Comparison of ENCODE assay signal across 39 cellular contexts in genomic region chr14:44347316-44347715, GRCh38.
"Had no signal": no experiment of that assay in that cellular context is flagged by ENCODE, and none has a peak within 500 bp of the region (broad histone marks: within the 10 kb centered on the region; RNA-seq: fewer than 3 reads in every experiment).

No MANE protein-coding gene starts in this region.

- H3K27me3 Mint-ChIP-seq: activated naive CD4-positive, alpha-beta T cell treated with anti-CD3 and anti-CD28 coated beads, Interleukin-2, amount 10 ng/mL, durations not matched to agents 7 days and 5 days; activated naive CD4-positive, alpha-beta T cell treated with anti-CD3 and anti-CD28 coated beads, Interleukin-2, amount 50 U/mL, for 24 hours; activated naive CD8-positive, alpha-beta T cell; activated naive CD8-positive, alpha-beta T cell treated with anti-CD3 and anti-CD28 coated beads for 36 hours; activated naive CD8-positive, alpha-beta T cell treated with anti-CD3 and anti-CD28 coated beads, Interleukin-2, amount 10 ng/mL, durations not matched to agents 7 days and 5 days; activated naive CD8-positive, alpha-beta T cell treated with anti-CD3 and anti-CD28 coated beads, Interleukin-2, amount 50 U/mL, for 24 hours; activated T-cell treated with anti-CD3 and anti-CD28 coated beads, Interleukin-2, amount 50 U/mL, for 24 hours; activated T-helper 17 cell treated with anti-CD3 and anti-CD28 coated beads, Interleukin-2, amount 50 U/mL, for 72 hours; central memory CD8-positive, alpha-beta T cell had no signal

- H3K36me3 Mint-ChIP-seq: activated naive CD4-positive, alpha-beta T cell treated with anti-CD3 and anti-CD28 coated beads, Interleukin-2, amount 10 ng/mL, durations not matched to agents 7 days and 5 days; activated naive CD4-positive, alpha-beta T cell treated with anti-CD3 and anti-CD28 coated beads, Interleukin-2, amount 50 U/mL, for 24 hours; activated naive CD8-positive, alpha-beta T cell; activated naive CD8-positive, alpha-beta T cell treated with anti-CD3 and anti-CD28 coated beads for 36 hours; activated naive CD8-positive, alpha-beta T cell treated with anti-CD3 and anti-CD28 coated beads, Interleukin-2, amount 10 ng/mL, durations not matched to agents 7 days and 5 days; brain had no signal

- H3K4me1 ChIP-seq: adrenal gland, ascending aorta, body of pancreas, breast epithelium had no signal

- H3K27ac Mint-ChIP-seq: activated naive CD4-positive, alpha-beta T cell treated with anti-CD3 and anti-CD28 coated beads for 36 hours; activated naive CD4-positive, alpha-beta T cell treated with anti-CD3 and anti-CD28 coated beads, Interleukin-2, amount 10 ng/mL, durations not matched to agents 7 days and 5 days; activated naive CD4-positive, alpha-beta T cell treated with anti-CD3 and anti-CD28 coated beads, Interleukin-2, amount 50 U/mL, for 24 hours; activated naive CD4-positive, alpha-beta T cell treated with anti-CD3 and anti-CD28 coated beads, Interleukin-2, amount 50 U/mL, for 72 hours; activated naive CD8-positive, alpha-beta T cell; activated naive CD8-positive, alpha-beta T cell treated with anti-CD3 and anti-CD28 coated beads for 36 hours; activated naive CD8-positive, alpha-beta T cell treated with anti-CD3 and anti-CD28 coated beads, Interleukin-2, amount 10 ng/mL, durations not matched to agents 7 days and 5 days; activated naive CD8-positive, alpha-beta T cell treated with anti-CD3 and anti-CD28 coated beads, Interleukin-2, amount 50 U/mL, for 24 hours; activated T-cell treated with anti-CD3 and anti-CD28 coated beads, Interleukin-2, amount 50 U/mL, for 24 hours; activated T-cell treated with anti-CD3 and anti-CD28 coated beads, Interleukin-2, amount 50 U/mL, for 72 hours; activated T-helper 1 cell treated with anti-CD3 and anti-CD28 coated beads, Interleukin-12 subunit alpha, Interleukin-12 subunit beta, Interleukin-2, Interleukin-4 antibody, amounts not matched to agents 30 ng/mL and 10 ng/mL and 1 ng/mL, durations not matched to agents 14 hours and 24 hours and 36 hours; activated T-helper 17 cell treated with anti-CD3 and anti-CD28 coated beads, Interleukin-2, amount 50 U/mL, for 72 hours; brain had no signal

- DNase-seq: activated effector memory CD4-positive, alpha-beta T cell treated with anti-CD3 and anti-CD28 coated beads, Interleukin-2, amount 50 U/mL, for 16 hours; activated effector memory CD4-positive, alpha-beta T cell treated with Interleukin-2 at 50 U/mL for 16 hours; activated gamma-delta T cell; activated gamma-delta T cell treated with Interleukin-2 at 50 U/mL for 16 hours; activated naive CD4-positive, alpha-beta T cell; activated naive CD4-positive, alpha-beta T cell treated with anti-CD3 and anti-CD28 coated beads for 36 hours; activated naive CD4-positive, alpha-beta T cell treated with anti-CD3 and anti-CD28 coated beads, Interleukin-2, amount 10 ng/mL, durations not matched to agents 7 days and 5 days; activated naive CD4-positive, alpha-beta T cell treated with anti-CD3 and anti-CD28 coated beads, Interleukin-2, amount 50 U/mL, for 16 hours; activated naive CD4-positive, alpha-beta T cell treated with Interleukin-2 at 50 U/mL for 16 hours; activated naive CD8-positive, alpha-beta T cell treated with anti-CD3 and anti-CD28 coated beads for 36 hours; activated naive CD8-positive, alpha-beta T cell treated with anti-CD3 and anti-CD28 coated beads, Interleukin-2, amount 10 ng/mL, durations not matched to agents 7 days and 5 days; activated naive CD8-positive, alpha-beta T cell treated with anti-CD3 and anti-CD28 coated beads, Interleukin-2, amount 50 U/mL, for 24 hours; activated T-cell treated with anti-CD3 and anti-CD28 coated beads, Interleukin-2, amount 50 U/mL, for 1 hour; activated T-cell treated with anti-CD3 and anti-CD28 coated beads, Interleukin-2, amount 50 U/mL, for 24 hours; activated T-cell treated with anti-CD3 and anti-CD28 coated beads, Interleukin-2, amount 50 U/mL, for 4 hours; activated T-cell treated with anti-CD3 and anti-CD28 coated beads, Interleukin-2, amount 50 U/mL, for 48 hours; activated T-cell treated with anti-CD3 and anti-CD28 coated beads, Interleukin-2, amount 50 U/mL, for 72 hours; adrenal gland; amniotic stem cell; amygdala; anterior cingulate cortex; aorta; body of pancreas; brain microvascular endothelial cell; caudate nucleus; central memory CD4-positive, alpha-beta T cell; cerebellar nuclear complex had no signal

- H3K9me3 ChIP-seq: adrenal gland had no signal

- H3K4me1 Mint-ChIP-seq: activated naive CD4-positive, alpha-beta T cell treated with anti-CD3 and anti-CD28 coated beads, Interleukin-2, amount 10 ng/mL, durations not matched to agents 7 days and 5 days; activated naive CD4-positive, alpha-beta T cell treated with anti-CD3 and anti-CD28 coated beads, Interleukin-2, amount 50 U/mL, for 24 hours; activated naive CD8-positive, alpha-beta T cell treated with anti-CD3 and anti-CD28 coated beads for 36 hours; activated naive CD8-positive, alpha-beta T cell treated with anti-CD3 and anti-CD28 coated beads, Interleukin-2, amount 10 ng/mL, durations not matched to agents 7 days and 5 days; activated naive CD8-positive, alpha-beta T cell treated with anti-CD3 and anti-CD28 coated beads, Interleukin-2, amount 50 U/mL, for 24 hours; activated T-helper 17 cell treated with anti-CD3 and anti-CD28 coated beads, Interleukin-2, amount 50 U/mL, for 72 hours; brain; central memory CD8-positive, alpha-beta T cell had no signal

- H3K27ac ChIP-seq: adrenal gland, ascending aorta, body of pancreas, brain microvascular endothelial cell, breast epithelium, cardiac muscle cell had no signal

- FAIRE-seq: astrocyte, bronchial epithelial cell had no signal

- H3K4me3 Mint-ChIP-seq: activated naive CD4-positive, alpha-beta T cell treated with anti-CD3 and anti-CD28 coated beads for 36 hours; activated naive CD4-positive, alpha-beta T cell treated with anti-CD3 and anti-CD28 coated beads, Interleukin-2, amount 10 ng/mL, durations not matched to agents 7 days and 5 days; activated naive CD4-positive, alpha-beta T cell treated with anti-CD3 and anti-CD28 coated beads, Interleukin-2, amount 50 U/mL, for 24 hours; activated naive CD8-positive, alpha-beta T cell; activated naive CD8-positive, alpha-beta T cell treated with anti-CD3 and anti-CD28 coated beads for 36 hours; activated naive CD8-positive, alpha-beta T cell treated with anti-CD3 and anti-CD28 coated beads, Interleukin-2, amount 10 ng/mL, durations not matched to agents 7 days and 5 days; activated naive CD8-positive, alpha-beta T cell treated with anti-CD3 and anti-CD28 coated beads, Interleukin-2, amount 50 U/mL, for 24 hours; activated T-cell treated with anti-CD3 and anti-CD28 coated beads, Interleukin-2, amount 50 U/mL, for 24 hours; activated T-cell treated with anti-CD3 and anti-CD28 coated beads, Interleukin-2, amount 50 U/mL, for 4 hours; activated T-cell treated with anti-CD3 and anti-CD28 coated beads, Interleukin-2, amount 50 U/mL, for 72 hours; activated T-helper 1 cell treated with anti-CD3 and anti-CD28 coated beads, Interleukin-12 subunit alpha, Interleukin-12 subunit beta, Interleukin-2, Interleukin-4 antibody, amounts not matched to agents 30 ng/mL and 10 ng/mL and 1 ng/mL, durations not matched to agents 14 hours and 24 hours and 36 hours; activated T-helper 17 cell treated with anti-CD3 and anti-CD28 coated beads, Interleukin-2, amount 50 U/mL, for 72 hours; brain; central memory CD8-positive, alpha-beta T cell had no signal

- H3K4me3 ChIP-seq: adrenal gland, ascending aorta, body of pancreas, breast epithelium, cardiac muscle cell had no signal

- H3K36me3 ChIP-seq: adrenal gland, ascending aorta, brain microvascular endothelial cell, breast epithelium, cardiac muscle cell had no signal

- ATAC-seq: activated naive CD4-positive, alpha-beta T cell treated with anti-CD3 and anti-CD28 coated beads, Interleukin-2, amount 50 U/mL, for 72 hours; activated naive CD8-positive, alpha-beta T cell treated with anti-CD3 and anti-CD28 coated beads, Interleukin-2, amount 50 U/mL, for 24 hours; activated T-cell treated with anti-CD3 and anti-CD28 coated beads, Interleukin-2, amount 50 U/mL, for 4 hours; activated T-cell treated with anti-CD3 and anti-CD28 coated beads, Interleukin-2, amount 50 U/mL, for 72 hours; activated T-helper 17 cell treated with anti-CD3 and anti-CD28 coated beads, Interleukin-2, amount 50 U/mL, for 72 hours; body of pancreas had no signal

- H3K27me3 ChIP-seq: adrenal gland, ascending aorta, body of pancreas, brain microvascular endothelial cell, breast epithelium, cardiac muscle cell had no signal
